In genomic region chr7:69844264-69844868, GRCh38 we compare ENCODE assay signal across 21 cellular contexts.
DNase-seq lines count a peak whose midpoint lies in the region; ATAC-seq, FAIRE-seq and TF ChIP-seq lines count a peak whose summit lies in the region.
"Had no signal": no experiment of that assay in that cellular context is flagged by ENCODE, and none has a peak within 500 bp of the region (broad histone marks: within the 10 kb centered on the region; RNA-seq: fewer than 3 reads in every experiment).

No MANE protein-coding gene starts in this region.

- H3K9me3 ChIP-seq in SU-DHL-6 (ENCODE audit: insufficient read depth, low read length), result no peaks in the 10 kb centered on the region
- H3K9me3 ChIP-seq: adrenal gland, breast epithelium, thoracic aorta had no signal

- no peak overlapping the region for H3K4me3 ChIP-seq in GM12865 (ENCODE audit: low read depth, low read length)
- no peak overlapping the region for H3K4me3 ChIP-seq in SU-DHL-6 (ENCODE audit: insufficient read depth, low read length, poor library complexity, severe bottlenecking)
- H3K4me3 ChIP-seq: adrenal gland, breast epithelium, coronary artery, GM23338, thoracic aorta had no signal

- H3F3A ChIP-seq in SU-DHL-6 (ENCODE audit: insufficient read depth), result peaks cover 5% of the 10 kb centered on the region; the same call in 1 of the 2 replicates

- H3K4me2 ChIP-seq in SU-DHL-6 (ENCODE audit: low read depth, low read length, poor library complexity, severe bottlenecking), result peak overlapping the region; percentile 15
- H3K4me2 ChIP-seq: GM23338, KMS-11 had no signal

- DNase-seq in GM12865 (ENCODE audit: low read depth) (peak; percentile 71), COLO668 (lab: John Stamatoyannopoulos, UW; ENCODE audit: unreplicated experiment) (no peak), D721Med (ENCODE audit: insufficient read length, low spot score) (no peak)
- DNase-seq in activated T-cell treated with anti-CD3 and anti-CD28 coated beads, Interleukin-2, amount 50 U/mL, for 72 hours, result no peak
- DNase-seq: activated CD4-positive, alpha-beta T cell treated with anti-CD3 and anti-CD28 coated beads for 36 hours; activated effector memory CD4-positive, alpha-beta T cell treated with Interleukin-2 at 50 U/mL for 16 hours; adrenal gland; CD4-positive, CD25-positive, alpha-beta regulatory T cell; immature natural killer cell; NCI-H2029; NCI-H446 treated with DMSO at 0.1 percent for 48 hours had no signal

- peaks cover 17% of the 10 kb centered on the region; the same call in 1 of the 2 replicates for H4K20me1 ChIP-seq in SU-DHL-6 (ENCODE audit: low read depth, low read length)

- no peak overlapping the region for H3K27ac ChIP-seq in SU-DHL-6 (ENCODE audit: low read depth, low read length)
- H3K27ac ChIP-seq: adrenal gland, breast epithelium, coronary artery, KMS-11, thoracic aorta had no signal

- peaks cover 37% of the 10 kb centered on the region for H3K27me3 Mint-ChIP-seq in activated T-cell treated with anti-CD3 and anti-CD28 coated beads, Interleukin-2, amount 50 U/mL, for 72 hours (ENCODE audit: low read depth)
- H3K27me3 Mint-ChIP-seq: CD4-positive, CD25-positive, alpha-beta regulatory T cell had no signal

- FAIRE-seq in D721Med (lab: Jason Lieb, UNC), result no peak
- FAIRE-seq: TTC549 had no signal

- ATAC-seq in GM18909 (IDR thresholded peaks at IDR 0.05; ENCODE audit: poor library complexity, unreplicated experiment) (peak; percentile 40), HG02884 (IDR thresholded peaks at IDR 0.05; ENCODE audit: unreplicated experiment) (peak; percentile 44), esophagus mucosa (no peak)
- no peak for ATAC-seq in activated T-cell treated with anti-CD3 and anti-CD28 coated beads, Interleukin-2, amount 50 U/mL, for 72 hours (replicated peaks in 1 of 2)
- ATAC-seq: activated CD4-positive, alpha-beta T cell treated with anti-CD3 and anti-CD28 coated beads for 36 hours; GM23338 had no signal

- H3K4me3 Mint-ChIP-seq in activated T-cell treated with anti-CD3 and anti-CD28 coated beads, Interleukin-2, amount 50 U/mL, for 72 hours, result no peak overlapping the region
- H3K4me3 Mint-ChIP-seq: activated CD4-positive, alpha-beta T cell treated with anti-CD3 and anti-CD28 coated beads for 36 hours; CD4-positive, CD25-positive, alpha-beta regulatory T cell; GM23338; immature natural killer cell had no signal

- no peaks in the 10 kb centered on the region for H3K4me1 Mint-ChIP-seq in activated T-cell treated with anti-CD3 and anti-CD28 coated beads, Interleukin-2, amount 50 U/mL, for 72 hours (ENCODE audit: low read depth)
- H3K4me1 Mint-ChIP-seq: activated CD4-positive, alpha-beta T cell treated with anti-CD3 and anti-CD28 coated beads for 36 hours; CD4-positive, CD25-positive, alpha-beta regulatory T cell had no signal

- no peaks in the 10 kb centered on the region for H3K9me2 ChIP-seq in SU-DHL-6 (replicated peaks; ENCODE audit: insufficient read depth, low read length)

- H2AFZ ChIP-seq in SU-DHL-6 (ENCODE audit: low read depth, low read length, severe bottlenecking), result no peak overlapping the region
- H2AFZ ChIP-seq: GM23338 had no signal

- no peak overlapping the region for H3K9ac ChIP-seq in SU-DHL-6 (ENCODE audit: low read length)
- H3K9ac ChIP-seq: KMS-11 had no signal

- H3K36me3 Mint-ChIP-seq in activated T-cell treated with anti-CD3 and anti-CD28 coated beads, Interleukin-2, amount 50 U/mL, for 72 hours (ENCODE audit: insufficient read depth in 2 of 2), result no peaks in the 10 kb centered on the region
- H3K36me3 Mint-ChIP-seq: CD4-positive, CD25-positive, alpha-beta regulatory T cell had no signal

- no peak for TF ChIP-seq CTCF in GM12865 (IDR thresholded peaks at IDR 0.05; ENCODE audit: insufficient read depth, low read depth, low read length, missing control alignments)
- TF ChIP-seq CTCF in SU-DHL-6 (IDR thresholded peaks at IDR 0.05; ENCODE audit: insufficient read depth, low read length, poor library complexity, severe bottlenecking), result no peak
- TF ChIP-seq CTCF in D721Med (IDR thresholded peaks at IDR 0.05; ENCODE audit: insufficient read depth, missing control alignments), result no peak

- no peaks in the 10 kb centered on the region for H3K9me3 Mint-ChIP-seq in activated T-cell treated with anti-CD3 and anti-CD28 coated beads, Interleukin-2, amount 50 U/mL, for 72 hours
- H3K9me3 Mint-ChIP-seq: GM23338, immature natural killer cell had no signal

- no peaks in the 10 kb centered on the region for H3K36me3 ChIP-seq in SU-DHL-6 (ENCODE audit: low read length)
- H3K36me3 ChIP-seq: adrenal gland, breast epithelium, thoracic aorta had no signal

- no peak overlapping the region for H3K27ac Mint-ChIP-seq in activated T-cell treated with anti-CD3 and anti-CD28 coated beads, Interleukin-2, amount 50 U/mL, for 72 hours
- H3K27ac Mint-ChIP-seq: activated CD4-positive, alpha-beta T cell treated with anti-CD3 and anti-CD28 coated beads for 36 hours; CD4-positive, CD25-positive, alpha-beta regulatory T cell; GM23338; immature natural killer cell had no signal

- no peaks in the 10 kb centered on the region for H3K27me3 ChIP-seq in SU-DHL-6 (ENCODE audit: low read length)
- H3K27me3 ChIP-seq: adrenal gland, breast epithelium had no signal

- peaks cover 29% of the 10 kb centered on the region for H3K79me2 ChIP-seq in SU-DHL-6 (ENCODE audit: insufficient read depth, low read length)

Comparison
In these comparisons a context has a peak if more than half of its experiments do, and no peak if none do; other contexts are left out.
1. ATAC-seq: peak in GM18909 (single experiment) and HG02884 (single experiment); none in esophagus mucosa (single experiment) and activated T-cell treated with anti-CD3 and anti-CD28 coated beads, Interleukin-2, amount 50 U/mL, for 72 hours (0 of 2).